ENCODE assay signal across 16 cellular contexts in the genomic region with DNA sequence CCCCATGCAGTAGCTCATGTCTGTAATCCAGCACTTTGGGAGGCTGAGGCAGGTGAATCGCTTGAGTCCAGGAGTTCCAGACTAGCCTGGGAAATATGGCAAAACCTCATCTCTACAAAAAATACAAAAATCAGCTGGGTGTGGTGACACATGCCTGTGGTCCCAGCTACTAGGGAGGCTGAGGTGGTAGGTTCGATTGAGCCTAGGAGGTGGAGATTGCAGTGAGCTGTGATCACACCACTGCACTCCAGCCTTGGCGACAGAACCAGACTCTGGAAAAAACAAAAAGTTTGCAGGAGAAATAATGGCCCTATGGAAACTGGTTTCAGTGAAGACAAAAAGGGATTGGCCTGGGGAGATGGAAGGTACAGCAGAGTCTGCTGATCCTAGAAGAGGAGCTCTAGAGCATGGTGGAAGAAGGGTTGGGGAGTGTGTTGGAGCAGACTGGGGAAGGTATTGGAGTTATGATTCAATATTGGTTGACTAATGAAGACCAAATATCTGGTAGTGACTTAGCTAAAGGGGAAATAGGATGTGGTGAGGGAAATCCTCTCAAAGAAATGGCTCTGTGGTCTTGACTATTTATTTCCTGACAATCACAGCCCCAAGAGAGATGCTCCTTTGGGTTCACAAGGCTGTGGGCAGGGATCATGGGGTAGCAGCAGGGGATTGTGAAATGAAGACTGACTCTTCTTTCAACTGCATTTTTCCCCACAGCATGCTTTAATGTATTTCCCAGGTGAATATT.
DNase-seq lines count a peak whose midpoint lies in the region; ATAC-seq and TF ChIP-seq lines count a peak whose summit lies in the region.
"Had no signal": no experiment of that assay in that cellular context is flagged by ENCODE, and none has a peak within 500 bp of the region (broad histone marks: within the 10 kb centered on the region; RNA-seq: fewer than 3 reads in every experiment).

No MANE protein-coding gene starts in this region.

- peak; percentile 42 for ATAC-seq in naive thymus-derived CD4-positive, alpha-beta T cell
- ATAC-seq in HG03280 (IDR thresholded peaks at IDR 0.05; ENCODE audit: unreplicated experiment) (no peak), HG03045 (IDR thresholded peaks at IDR 0.05; ENCODE audit: unreplicated experiment) (no peak)
- ATAC-seq: A549 had no signal

- peaks cover 6% of the 10 kb centered on the region for H3K4me1 Mint-ChIP-seq in activated CD4-positive, alpha-beta T cell treated with anti-CD3 and anti-CD28 coated beads, Interleukin-2, amount 10 ng/mL, durations not matched to agents 7 days and 5 days
- H3K4me1 Mint-ChIP-seq in activated CD4-positive, alpha-beta memory T cell treated with anti-CD3 and anti-CD28 coated beads, Interleukin-2, amount 10 ng/mL, durations not matched to agents 7 days and 5 days = peaks cover 9% of the 10 kb centered on the region
- peaks cover 0 to 7% (median 0%) of the 10 kb centered on the region in 7 donors for H3K4me1 Mint-ChIP-seq in naive thymus-derived CD4-positive, alpha-beta T cell

- no peaks in the 10 kb centered on the region for H3K79me2 ChIP-seq in Loucy (ENCODE audit: insufficient read depth, low read length)

- no peak overlapping the region for H3K4me3 Mint-ChIP-seq in activated CD4-positive, alpha-beta T cell treated with anti-CD3 and anti-CD28 coated beads, Interleukin-2, amount 10 ng/mL, durations not matched to agents 7 days and 5 days
- no peak overlapping the region for H3K4me3 Mint-ChIP-seq in activated CD4-positive, alpha-beta memory T cell treated with anti-CD3 and anti-CD28 coated beads, Interleukin-2, amount 10 ng/mL, durations not matched to agents 7 days and 5 days
- H3K4me3 Mint-ChIP-seq in naive thymus-derived CD4-positive, alpha-beta T cell = no peak overlapping the region
- H3K4me3 Mint-ChIP-seq: stimulated activated naive CD8-positive, alpha-beta T cell treated with anti-CD3 and anti-CD28 coated beads, Interleukin-15, Interleukin-2, amounts not matched to agents 100 ng/mL and 50 ng/mL, for 24 hours had no signal

- peaks cover 11% of the 10 kb centered on the region; the same call in 1 of the 2 replicates for H3K36me3 ChIP-seq in Loucy (ENCODE audit: insufficient read depth, low read length)
- H3K36me3 ChIP-seq in naive thymus-derived CD4-positive, alpha-beta T cell (ENCODE audit: control insufficient read depth in 2 of 3, insufficient read depth in 3 of 3, low read length in 3 of 3) = peaks cover 8 to 16% (median 9%) of the 10 kb centered on the region in 3 experiments

- no peaks in the 10 kb centered on the region for H3K9me3 Mint-ChIP-seq in activated CD4-positive, alpha-beta T cell treated with anti-CD3 and anti-CD28 coated beads, Interleukin-2, amount 10 ng/mL, durations not matched to agents 7 days and 5 days
- H3K9me3 Mint-ChIP-seq in activated CD4-positive, alpha-beta memory T cell treated with anti-CD3 and anti-CD28 coated beads, Interleukin-2, amount 10 ng/mL, durations not matched to agents 7 days and 5 days = peaks cover 4% of the 10 kb centered on the region
- H3K9me3 Mint-ChIP-seq in naive thymus-derived CD4-positive, alpha-beta T cell = peaks cover 0 to 3% (median 0%) of the 10 kb centered on the region in 11 donors
- H3K9me3 Mint-ChIP-seq: stimulated activated naive CD8-positive, alpha-beta T cell treated with anti-CD3 and anti-CD28 coated beads, Interleukin-15, Interleukin-2, amounts not matched to agents 100 ng/mL and 50 ng/mL, for 24 hours had no signal

- no peak overlapping the region for H3K27ac ChIP-seq in naive thymus-derived CD4-positive, alpha-beta T cell (ENCODE audit: low read depth, low read length)
- H3K27ac ChIP-seq: A549 had no signal

- H3F3A ChIP-seq in Loucy (ENCODE audit: low read depth) = no peaks in the 10 kb centered on the region

- peak; percentile 12 for DNase-seq in activated CD4-positive, alpha-beta T cell treated with anti-CD3 and anti-CD28 coated beads, Interleukin-2, amount 10 ng/mL, durations not matched to agents 7 days and 5 days
- DNase-seq in activated CD4-positive, alpha-beta T cell treated with anti-CD3 and anti-CD28 coated beads for 48 hours = no peak
- peak; percentile 35 for DNase-seq in activated CD4-positive, alpha-beta memory T cell treated with anti-CD3 and anti-CD28 coated beads, Interleukin-2, amount 10 ng/mL, durations not matched to agents 7 days and 5 days
- no peak for DNase-seq in naive thymus-derived CD4-positive, alpha-beta T cell
- no peak for DNase-seq in pons (ENCODE audit: low spot score)
- DNase-seq: Calu3, NCI-H2107, NCI-H774, nucleus accumbens, small intestine, T1000 had no signal

- H4K20me1 ChIP-seq in Loucy (ENCODE audit: insufficient read depth, low read length, poor library complexity, severe bottlenecking) = no peaks in the 10 kb centered on the region

- POLR2A ChIA-PET in activated CD4-positive, alpha-beta T cell treated with anti-CD3 and anti-CD28 coated beads, Interleukin-2, amount 10 ng/mL, durations not matched to agents 7 days and 5 days (lab: Charles Lee) = interaction anchor here (0.6 kb wide), 1 partner anchor 216 kb away, joined by 16 read pairs; no protein-coding TSS in a partner anchor
- POLR2A ChIA-PET in activated CD4-positive, alpha-beta memory T cell treated with anti-CD3 and anti-CD28 coated beads, Interleukin-2, amount 10 ng/mL, durations not matched to agents 7 days and 5 days (lab: Charles Lee) = interaction anchor here (1.0 to 2.8 kb wide), 4 partner anchors 14 to 503 kb away, joined by 3 to 17 read pairs (median 6); no protein-coding TSS in a partner anchor
- POLR2A ChIA-PET in naive thymus-derived CD4-positive, alpha-beta T cell (lab: Charles Lee) = no interaction called here

- TF ChIP-seq CTCF in Loucy (conservative IDR thresholded peaks at IDR 0.05; ENCODE audit: low read length) = no peak

- no peak overlapping the region for H3K27ac Mint-ChIP-seq in activated CD4-positive, alpha-beta T cell treated with anti-CD3 and anti-CD28 coated beads, Interleukin-2, amount 10 ng/mL, durations not matched to agents 7 days and 5 days
- no peak overlapping the region for H3K27ac Mint-ChIP-seq in activated CD4-positive, alpha-beta memory T cell treated with anti-CD3 and anti-CD28 coated beads, Interleukin-2, amount 10 ng/mL, durations not matched to agents 7 days and 5 days
- no peak overlapping the region for H3K27ac Mint-ChIP-seq in naive thymus-derived CD4-positive, alpha-beta T cell
- H3K27ac Mint-ChIP-seq: stimulated activated naive CD8-positive, alpha-beta T cell treated with anti-CD3 and anti-CD28 coated beads, Interleukin-15, Interleukin-2, amounts not matched to agents 100 ng/mL and 50 ng/mL, for 24 hours had no signal

- H3K9me2 ChIP-seq in Loucy (replicated peaks; ENCODE audit: low read depth, low read length) = no peaks in the 10 kb centered on the region

- H3K27me3 Mint-ChIP-seq in activated CD4-positive, alpha-beta T cell treated with anti-CD3 and anti-CD28 coated beads, Interleukin-2, amount 10 ng/mL, durations not matched to agents 7 days and 5 days = no peaks in the 10 kb centered on the region
- no peaks in the 10 kb centered on the region for H3K27me3 Mint-ChIP-seq in activated CD4-positive, alpha-beta memory T cell treated with anti-CD3 and anti-CD28 coated beads, Interleukin-2, amount 10 ng/mL, durations not matched to agents 7 days and 5 days
- H3K27me3 Mint-ChIP-seq in naive thymus-derived CD4-positive, alpha-beta T cell = no peaks in the 10 kb centered on the region
- H3K27me3 Mint-ChIP-seq: stimulated activated naive CD8-positive, alpha-beta T cell treated with anti-CD3 and anti-CD28 coated beads, Interleukin-15, Interleukin-2, amounts not matched to agents 100 ng/mL and 50 ng/mL, for 24 hours had no signal

- CTCF ChIA-PET in activated CD4-positive, alpha-beta T cell treated with anti-CD3 and anti-CD28 coated beads, Interleukin-2, amount 10 ng/mL, durations not matched to agents 7 days and 5 days (lab: Charles Lee) = interaction anchor here (0.5 to 1.3 kb wide), 3 partner anchors 18 to 492 kb away, joined by 3 to 4 read pairs (median 4); no protein-coding TSS in a partner anchor
- CTCF ChIA-PET in activated CD4-positive, alpha-beta memory T cell treated with anti-CD3 and anti-CD28 coated beads, Interleukin-2, amount 10 ng/mL, durations not matched to agents 7 days and 5 days (lab: Charles Lee) = interaction anchor here (0.8 to 1.4 kb wide), 5 partner anchors 10 to 87 kb away, joined by 3 to 5 read pairs (median 4); no protein-coding TSS in a partner anchor
- CTCF ChIA-PET in naive thymus-derived CD4-positive, alpha-beta T cell (lab: Charles Lee) = interaction anchor here (0.7 to 1.1 kb wide), 2 partner anchors 15 to 20 kb away, joined by 3 read pairs; no protein-coding TSS in a partner anchor

- intact Hi-C loops in naive thymus-derived CD4-positive, alpha-beta T cell (cut with micrococcal nuclease) = loop anchor here in 1 of 2 donors (1.0 kb wide), 1 partner anchor 8 kb away; no protein-coding TSS in a partner anchor

- H3K4me2 ChIP-seq in Loucy (ENCODE audit: low read depth, low read length, poor library complexity, severe bottlenecking) = peak overlapping the region; percentile 4
- H3K4me2 ChIP-seq: A549 had no signal

- no peaks in the 10 kb centered on the region for H3K9me3 ChIP-seq in Loucy (ENCODE audit: insufficient read depth, low read depth, low read length)
- peaks cover 0 to 2% (median 0%) of the 10 kb centered on the region in 3 experiments for H3K9me3 ChIP-seq in naive thymus-derived CD4-positive, alpha-beta T cell (ENCODE audit: control insufficient read depth in 2 of 3, low read length in 3 of 3)
- H3K9me3 ChIP-seq: A549 had no signal

- no peak overlapping the region for H2AFZ ChIP-seq in Loucy (ENCODE audit: low read length)

- peaks cover 33% of the 10 kb centered on the region for H3K36me3 Mint-ChIP-seq in activated CD4-positive, alpha-beta T cell treated with anti-CD3 and anti-CD28 coated beads, Interleukin-2, amount 10 ng/mL, durations not matched to agents 7 days and 5 days (ENCODE audit: low read depth)
- peaks cover 34% of the 10 kb centered on the region for H3K36me3 Mint-ChIP-seq in activated CD4-positive, alpha-beta memory T cell treated with anti-CD3 and anti-CD28 coated beads, Interleukin-2, amount 10 ng/mL, durations not matched to agents 7 days and 5 days (ENCODE audit: low read depth)
- H3K36me3 Mint-ChIP-seq in naive thymus-derived CD4-positive, alpha-beta T cell = peaks cover 14 to 31% (median 27%) of the 10 kb centered on the region in 5 donors

- no peaks in the 10 kb centered on the region for H3K27me3 ChIP-seq in Loucy (ENCODE audit: insufficient read depth, low read length, poor library complexity, severe bottlenecking)
- H3K27me3 ChIP-seq in naive thymus-derived CD4-positive, alpha-beta T cell (ENCODE audit: control insufficient read depth in 2 of 2, insufficient read depth in 2 of 2, low read length in 2 of 2) = no peaks in the 10 kb centered on the region

- peaks cover 7% of the 10 kb centered on the region for H3K4me1 ChIP-seq in Loucy (ENCODE audit: insufficient read depth, low read length, poor library complexity, severe bottlenecking)
- peaks cover 13% of the 10 kb centered on the region in 2 donors for H3K4me1 ChIP-seq in naive thymus-derived CD4-positive, alpha-beta T cell (ENCODE audit: control insufficient read depth in 2 of 2, insufficient read depth in 2 of 2, low read length in 2 of 2)

- no peak overlapping the region for H3K9ac ChIP-seq in Loucy (ENCODE audit: low read depth, low read length, poor library complexity, severe bottlenecking)

- H3K4me3 ChIP-seq in Loucy (ENCODE audit: low read length, poor library complexity, severe bottlenecking) = no peak overlapping the region
- H3K4me3 ChIP-seq in naive thymus-derived CD4-positive, alpha-beta T cell (ENCODE audit: low read length) = no peak overlapping the region
- H3K4me3 ChIP-seq: A549 had no signal

Comparison
In these comparisons a context has a peak if more than half of its experiments do, and no peak if none do; other contexts are left out.
1. DNase-seq: peak in activated CD4-positive, alpha-beta T cell treated with anti-CD3 and anti-CD28 coated beads, Interleukin-2, amount 10 ng/mL, durations not matched to agents 7 days and 5 days (single experiment) and activated CD4-positive, alpha-beta memory T cell treated with anti-CD3 and anti-CD28 coated beads, Interleukin-2, amount 10 ng/mL, durations not matched to agents 7 days and 5 days (single experiment); none in activated CD4-positive, alpha-beta T cell treated with anti-CD3 and anti-CD28 coated beads for 48 hours (single experiment), naive thymus-derived CD4-positive, alpha-beta T cell (0 of 9) and pons (single experiment).